33 cellular contexts compared by ENCODE assay signal in the genomic region with DNA sequence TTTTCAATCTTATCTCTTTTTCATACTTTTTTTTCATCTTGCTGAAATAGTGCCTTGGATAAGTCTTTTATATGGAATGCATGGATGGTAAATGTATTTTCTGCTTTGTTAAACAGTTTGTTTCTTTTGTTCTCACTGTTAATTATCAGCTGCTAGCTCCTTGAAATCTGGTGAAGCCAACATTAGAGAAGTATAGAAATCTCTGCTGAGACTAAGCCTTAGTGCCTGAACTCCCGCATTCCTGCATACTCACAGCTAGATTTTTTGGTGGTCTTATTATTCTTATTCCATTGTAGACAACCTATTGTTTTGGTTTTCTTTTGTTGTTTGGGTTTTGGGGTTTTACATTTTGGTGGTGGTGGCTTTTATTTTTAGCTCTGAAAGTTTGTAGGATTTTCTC. TPM values are rescaled to one million over a fixed set of nuclear protein-coding genes. Genes with fewer than 3 reads are reported as not detected.
DNase-seq lines count a peak whose midpoint lies in the region; ATAC-seq, FAIRE-seq and TF ChIP-seq lines count a peak whose summit lies in the region.
"Had no signal": no experiment of that assay in that cellular context is flagged by ENCODE, and none has a peak within 500 bp of the region (broad histone marks: within the 10 kb centered on the region; RNA-seq: fewer than 3 reads in every experiment).

No MANE protein-coding gene starts in this region.

- DNase-seq in CD8-positive, alpha-beta memory T cell = no peak
- DNase-seq in Karpas-422 (no peak), neural crest cell (ENCODE audit: low read depth, low spot score) (no peak), COR-L47 (lab: John Stamatoyannopoulos, UW) (no peak), NCI-H526 (lab: John Stamatoyannopoulos, UW) (no peak), epidermal melanocyte (ENCODE audit: insufficient read length, low spot score) (no peak), pancreas (no peak)
- DNase-seq: activated CD4-positive, alpha-beta T cell treated with anti-CD3 and anti-CD28 coated beads, Interleukin-2, amount 50 U/mL, for 48 hours; activated CD8-positive, alpha-beta memory T cell treated with anti-CD3 and anti-CD28 coated beads, Interleukin-2, amount 50 U/mL, for 4 hours; activated naive CD4-positive, alpha-beta T cell treated with anti-CD3 and anti-CD28 coated beads, Interleukin-2, amount 10 ng/mL, durations not matched to agents 7 days and 5 days; brain microvascular endothelial cell; Calu3; DMS79 treated with DMSO at 0.1 percent for 48 hours; effector CD8-positive, alpha-beta T cell; immature natural killer cell; naive thymus-derived CD4-positive, alpha-beta T cell; NCI-H1105; NCI-H2029; NCI-H524 treated with DMSO at 0.1 percent for 48 hours; NK-92 treated with Interleukin-12 subunit alpha and Interleukin-12 subunit beta, amount 100 ng/mL, for 24 hours; PC-3; stimulated activated CD4-positive, alpha-beta T cell treated with anti-CD3 and anti-CD28 coated beads, Interleukin-12 subunit alpha, Interleukin-12 subunit beta, amount 100 ng/mL, for 4 hours; stimulated activated CD4-positive, alpha-beta T cell treated with anti-CD3 and anti-CD28 coated beads, Interleukin-4, amount 100 ng/mL, for 1 hour; substantia nigra; T1000 had no signal

- no peak overlapping the region for H2AFZ ChIP-seq in Karpas-422 (ENCODE audit: low read length)
- H2AFZ ChIP-seq: parathyroid adenoma had no signal

- no peaks in the 10 kb centered on the region for H3K9me3 ChIP-seq in CD8-positive, alpha-beta memory T cell (ENCODE audit: low read length)
- H3K9me3 ChIP-seq in Karpas-422 (ENCODE audit: low read length) (no peaks in the 10 kb centered on the region), iPS-18a (ENCODE audit: control insufficient read depth, low read depth, low read length) (no peaks in the 10 kb centered on the region), pancreas (no peaks in the 10 kb centered on the region)
- H3K9me3 ChIP-seq: left lung, right lobe of liver, upper lobe of left lung had no signal

- peak overlapping the region in 7 of 8 donors; percentile 10 to 45 (median 18) for H3K27ac Mint-ChIP-seq in CD8-positive, alpha-beta memory T cell
- peak overlapping the region; percentile 64 for H3K27ac Mint-ChIP-seq in neural crest cell (ENCODE audit: unreplicated experiment)
- H3K27ac Mint-ChIP-seq: activated naive CD4-positive, alpha-beta T cell treated with anti-CD3 and anti-CD28 coated beads, Interleukin-2, amount 10 ng/mL, durations not matched to agents 7 days and 5 days; activated T-helper 1 cell treated with anti-CD3 and anti-CD28 coated beads, Interleukin-12 subunit alpha, Interleukin-12 subunit beta, Interleukin-2, Interleukin-4 antibody, amounts not matched to agents 30 ng/mL and 10 ng/mL and 1 ng/mL, durations not matched to agents 14 hours and 24 hours and 36 hours; stimulated activated effector memory CD8-positive, alpha-beta T cell treated with anti-CD3 and anti-CD28 coated beads, Interleukin-12 subunit alpha, Interleukin-12 subunit beta, amount 100 ng/mL, for 72 hours had no signal

- no peak overlapping the region for H3K4me2 ChIP-seq in Karpas-422 (ENCODE audit: low read depth, low read length, poor library complexity, severe bottlenecking)

- no peak for ATAC-seq in pancreas
- ATAC-seq: left lung; naive thymus-derived CD4-positive, alpha-beta T cell; PC-3; stimulated activated effector memory CD8-positive, alpha-beta T cell treated with anti-CD3 and anti-CD28 coated beads, Interleukin-12 subunit alpha, Interleukin-12 subunit beta, amount 100 ng/mL, for 72 hours had no signal

- peaks cover 15% of the 10 kb centered on the region for H3K4me1 ChIP-seq in CD8-positive, alpha-beta memory T cell (ENCODE audit: insufficient read depth, low read length)
- H3K4me1 ChIP-seq in Karpas-422 (ENCODE audit: low read length) (peaks cover 67% of the 10 kb centered on the region), iPS-18a (ENCODE audit: control insufficient read depth, low read depth, low read length) (peaks cover 17% of the 10 kb centered on the region), pancreas (peaks cover 2 to 6% (median 6%) of the 10 kb centered on the region in 3 donors)
- H3K4me1 ChIP-seq: left lung, parathyroid adenoma had no signal

- peaks cover 34 to 45% (median 44%) of the 10 kb centered on the region in 3 donors for H3K4me1 Mint-ChIP-seq in CD8-positive, alpha-beta memory T cell
- H3K4me1 Mint-ChIP-seq in neural crest cell = peaks cover 14% of the 10 kb centered on the region

- no peaks in the 10 kb centered on the region for H4K20me1 ChIP-seq in Karpas-422 (ENCODE audit: insufficient read depth, low read depth, low read length)

- no peaks in the 10 kb centered on the region for H3K36me3 ChIP-seq in CD8-positive, alpha-beta memory T cell (ENCODE audit: insufficient read depth, low read length)
- H3K36me3 ChIP-seq in Karpas-422 (ENCODE audit: insufficient read depth, low read length) (peaks cover 44% of the 10 kb centered on the region), iPS-18a (ENCODE audit: control insufficient read depth, low read depth, low read length) (no peaks in the 10 kb centered on the region), pancreas (no peaks in the 10 kb centered on the region)
- H3K36me3 ChIP-seq: brain microvascular endothelial cell had no signal

- POLR2A ChIA-PET in CD8-positive, alpha-beta memory T cell (lab: Charles Lee) = no interaction called here

- H3K27me3 Mint-ChIP-seq in CD8-positive, alpha-beta memory T cell = no peaks in the 10 kb centered on the region
- no peaks in the 10 kb centered on the region for H3K27me3 Mint-ChIP-seq in neural crest cell (ENCODE audit: low read depth)
- H3K27me3 Mint-ChIP-seq: activated naive CD4-positive, alpha-beta T cell treated with anti-CD3 and anti-CD28 coated beads, Interleukin-2, amount 10 ng/mL, durations not matched to agents 7 days and 5 days; IgD-negative memory B cell; naive thymus-derived CD4-positive, alpha-beta T cell had no signal

- H3K9ac ChIP-seq in Karpas-422 (ENCODE audit: low read length) (no peak overlapping the region), iPS-18a (ENCODE audit: low read length) (no peak overlapping the region)
- H3K9ac ChIP-seq: parathyroid adenoma had no signal

- H3K79me2 ChIP-seq in Karpas-422 (ENCODE audit: low read length) = peaks cover 95% of the 10 kb centered on the region
- H3K79me2 ChIP-seq: parathyroid adenoma had no signal

- TF ChIP-seq CTCF in neural crest cell (conservative IDR thresholded peaks at IDR 0.05) (no peak), pancreas (IDR thresholded peaks at IDR 0.05) (no peak)

- CTCF ChIA-PET in CD8-positive, alpha-beta memory T cell (lab: Charles Lee) = interaction anchor here (0.6 kb wide), 1 partner anchor 108 kb away, joined by 3 read pairs; no protein-coding TSS in a partner anchor

- H3K9me3 Mint-ChIP-seq in CD8-positive, alpha-beta memory T cell = no peaks in the 10 kb centered on the region
- H3K9me3 Mint-ChIP-seq in neural crest cell = no peaks in the 10 kb centered on the region
- H3K9me3 Mint-ChIP-seq: activated naive CD4-positive, alpha-beta T cell treated with anti-CD3 and anti-CD28 coated beads, Interleukin-2, amount 10 ng/mL, durations not matched to agents 7 days and 5 days; activated T-helper 1 cell treated with anti-CD3 and anti-CD28 coated beads, Interleukin-12 subunit alpha, Interleukin-12 subunit beta, Interleukin-2, Interleukin-4 antibody, amounts not matched to agents 30 ng/mL and 10 ng/mL and 1 ng/mL, durations not matched to agents 14 hours and 24 hours and 36 hours; IgD-negative memory B cell; immature natural killer cell; naive thymus-derived CD4-positive, alpha-beta T cell; stimulated activated effector memory CD8-positive, alpha-beta T cell treated with anti-CD3 and anti-CD28 coated beads, Interleukin-12 subunit alpha, Interleukin-12 subunit beta, amount 100 ng/mL, for 72 hours had no signal

- H3K36me3 Mint-ChIP-seq in CD8-positive, alpha-beta memory T cell = peaks cover 3 to 22% (median 10%) of the 10 kb centered on the region in 3 donors
- peaks cover 11% of the 10 kb centered on the region for H3K36me3 Mint-ChIP-seq in neural crest cell (ENCODE audit: low read depth)
- H3K36me3 Mint-ChIP-seq: stimulated activated effector memory CD8-positive, alpha-beta T cell treated with anti-CD3 and anti-CD28 coated beads, Interleukin-12 subunit alpha, Interleukin-12 subunit beta, amount 100 ng/mL, for 72 hours had no signal

- no peak overlapping the region for H3K4me3 Mint-ChIP-seq in CD8-positive, alpha-beta memory T cell
- H3K4me3 Mint-ChIP-seq in neural crest cell = no peak overlapping the region
- H3K4me3 Mint-ChIP-seq: activated naive CD4-positive, alpha-beta T cell treated with anti-CD3 and anti-CD28 coated beads, Interleukin-2, amount 10 ng/mL, durations not matched to agents 7 days and 5 days; activated T-helper 1 cell treated with anti-CD3 and anti-CD28 coated beads, Interleukin-12 subunit alpha, Interleukin-12 subunit beta, Interleukin-2, Interleukin-4 antibody, amounts not matched to agents 30 ng/mL and 10 ng/mL and 1 ng/mL, durations not matched to agents 14 hours and 24 hours and 36 hours; IgD-negative memory B cell; immature natural killer cell; stimulated activated effector memory CD8-positive, alpha-beta T cell treated with anti-CD3 and anti-CD28 coated beads, Interleukin-12 subunit alpha, Interleukin-12 subunit beta, amount 100 ng/mL, for 72 hours had no signal

- WGBS in pancreas, 2 donors = 94 to 100% methylated on average over 1 of the region's 1 CpG

- H3K4me3 ChIP-seq in CD8-positive, alpha-beta memory T cell (ENCODE audit: low read length) = no peak overlapping the region
- H3K4me3 ChIP-seq in Karpas-422 (ENCODE audit: low read length) (no peak overlapping the region), iPS-18a (ENCODE audit: low read length) (peak overlapping the region; percentile 7), pancreas (no peak overlapping the region)
- H3K4me3 ChIP-seq: left lung, right lobe of liver, upper lobe of left lung had no signal

- FAIRE-seq in pancreas (lab: Jason Lieb, UNC) = no peak

- H3K27me3 ChIP-seq in CD8-positive, alpha-beta memory T cell (ENCODE audit: insufficient read depth, low read length, poor library complexity, severe bottlenecking) = no peaks in the 10 kb centered on the region
- H3K27me3 ChIP-seq in Karpas-422 (ENCODE audit: low read length) = no peaks in the 10 kb centered on the region
- H3K27me3 ChIP-seq in iPS-18a (ENCODE audit: control insufficient read depth, insufficient read depth, low read length) = no peaks in the 10 kb centered on the region
- no peaks in the 10 kb centered on the region for H3K27me3 ChIP-seq in pancreas
- H3K27me3 ChIP-seq: brain microvascular endothelial cell, left lung, right lobe of liver, upper lobe of left lung had no signal

- H3K9me2 ChIP-seq in Karpas-422 (replicated peaks; ENCODE audit: insufficient read depth, low read length) = no peaks in the 10 kb centered on the region

- intact Hi-C loops in pancreas (cut with DNase I) = no loop called here

- no peak overlapping the region for H3K27ac ChIP-seq in CD8-positive, alpha-beta memory T cell (ENCODE audit: low read depth, low read length)
- H3K27ac ChIP-seq in Karpas-422 (ENCODE audit: low read length) = peak overlapping the region; percentile 12; the same call in 1 of the 2 replicates
- H3K27ac ChIP-seq in iPS-18a (ENCODE audit: low read length) = peak overlapping the region; percentile 14
- no peak overlapping the region for H3K27ac ChIP-seq in pancreas
- H3K27ac ChIP-seq: brain microvascular endothelial cell, left lung, parathyroid adenoma, right lobe of liver, upper lobe of left lung had no signal

RNA-seq across cellular contexts. Expression of gene DNAJC15, which starts 48.4 kb away (rescaled TPM):
- total RNA-seq in CD8-positive, alpha-beta memory T cell = 10 to 100 TPM; 13.2 to 13.6 TPM
- 13.7 TPM for polyA plus RNA-seq in CD8-positive, alpha-beta memory T cell
- total RNA-seq in Karpas-422 (2014; rRNA removed; shearing (Covaris generic); ENCODE audit: low replicate concordance) = 77.1 and 79.8 TPM in 2 replicates
- total RNA-seq in neural crest cell (14.7 and 16.6 TPM in 2 replicates), pancreas (1 to 10 TPM; 5.2 to 9.6 (median 6.8) TPM)
- 10 to 100 TPM in 1 of 2 donors, 1 to 10 TPM in 1; 5.2 to 10.2 TPM for polyA plus RNA-seq in pancreas

Comparison
In these comparisons a context has a peak if more than half of its experiments do, and no peak if none do; other contexts are left out.
1. H3K27ac ChIP-seq: peak in Karpas-422 (single experiment) and iPS-18a (single experiment); none in CD8-positive, alpha-beta memory T cell (single experiment) and pancreas (0 of 4).